8 cellular contexts compared by ENCODE assay signal in genomic region chr12:46383654-46384450, GRCh38. TPM values are rescaled to one million over a fixed set of nuclear protein-coding genes. Genes with fewer than 3 reads are reported as not detected.
DNase-seq lines count a peak whose midpoint lies in the region; ATAC-seq, FAIRE-seq and TF ChIP-seq lines count a peak whose summit lies in the region.

No MANE protein-coding gene starts in this region.

- TF ChIP-seq CTCF in Caco-2 (IDR thresholded peaks at IDR 0.05; ENCODE audit: insufficient read depth in 1 of 2, low read depth in 1 of 2, low read length in 1 of 2, severe bottlenecking in 1 of 2, unreplicated experiment in 1 of 2) = no peak
- TF ChIP-seq CTCF in HL-60 (IDR thresholded peaks at IDR 0.05; ENCODE audit: insufficient read depth, low read length) = no peak
- no peak for TF ChIP-seq CTCF in glutamatergic neuron (IDR thresholded peaks at IDR 0.05; ENCODE audit: partially characterized antibody, unreplicated experiment)
- TF ChIP-seq CTCF in pancreas (IDR thresholded peaks at IDR 0.05) = no peak
- peak in 2 of 5 experiments; percentile 34 to 52 for TF ChIP-seq CTCF in tibial nerve (IDR thresholded peaks at IDR 0.05)

- H3K4me3 Mint-ChIP-seq in Caco-2 (ENCODE audit: unreplicated experiment) (peak overlapping the region; percentile 77), glutamatergic neuron (ENCODE audit: unreplicated experiment) (peak overlapping the region; percentile 90)

- H3K27me3 Mint-ChIP-seq in Caco-2 (ENCODE audit: insufficient read depth, unreplicated experiment) (no peaks in the 10 kb centered on the region), glutamatergic neuron (ENCODE audit: unreplicated experiment) (peaks cover 9% of the 10 kb centered on the region)

- peak overlapping the region; percentile 93 for H3K27ac ChIP-seq in HL-60 (replicated peaks)
- H3K27ac ChIP-seq in SJCRH30 = peak overlapping the region; percentile 98
- H3K27ac ChIP-seq in pancreas = peak overlapping the region; percentile 97 to 100 (median 98)
- H3K27ac ChIP-seq in tibial nerve = peak overlapping the region; percentile 97 to 100 (median 99)

- H3K27ac Mint-ChIP-seq in Caco-2 (ENCODE audit: unreplicated experiment) = peak overlapping the region; percentile 99
- H3K27ac Mint-ChIP-seq in glutamatergic neuron (ENCODE audit: unreplicated experiment) = peak overlapping the region; percentile 81

- H3K9me3 ChIP-seq in Caco-2 (no peaks in the 10 kb centered on the region), SJCRH30 (replicated peaks) (no peaks in the 10 kb centered on the region; the same call in 1 of the 2 replicates), pancreas (no peaks in the 10 kb centered on the region), tibial nerve (no peaks in the 10 kb centered on the region)

- ATAC-seq in GM19455 (IDR thresholded peaks at IDR 0.05; ENCODE audit: unreplicated experiment) (peak; percentile 46), pancreas (peak; percentile 78 to 86 (median 82))

- H3K4me1 Mint-ChIP-seq in Caco-2 (ENCODE audit: low read depth, unreplicated experiment) (peaks cover 30% of the 10 kb centered on the region), glutamatergic neuron (ENCODE audit: low read depth, unreplicated experiment) (peaks cover 28% of the 10 kb centered on the region)

- H3K27me3 ChIP-seq in Caco-2 (replicated peaks; ENCODE audit: control insufficient read depth, insufficient read depth, low read length) = no peaks in the 10 kb centered on the region
- H3K27me3 ChIP-seq in HL-60 (ENCODE audit: insufficient read depth, poor library complexity, severe bottlenecking) = no peaks in the 10 kb centered on the region
- no peaks in the 10 kb centered on the region for H3K27me3 ChIP-seq in SJCRH30
- no peaks in the 10 kb centered on the region for H3K27me3 ChIP-seq in pancreas
- no peaks in the 10 kb centered on the region for H3K27me3 ChIP-seq in tibial nerve

- CTCF ChIA-PET in Caco-2 (lab: Charles Lee) = interaction anchor here (0.6 to 2.4 kb wide), 2 partner anchors 24 to 278 kb away, joined by 3 to 8 read pairs; no protein-coding TSS in a partner anchor

- POLR2A ChIA-PET in Caco-2 (lab: Charles Lee) = interaction anchor here (0.5 to 1.2 kb wide), 5 partner anchors 11 to 834 kb away, joined by 3 to 4 read pairs (median 4); no protein-coding TSS in a partner anchor

- TF ChIP-seq EP300 in tibial nerve (IDR thresholded peaks at IDR 0.05) = peak; percentile 92 to 98

- H3K4me1 ChIP-seq in Caco-2 (peaks cover 48% of the 10 kb centered on the region), SJCRH30 (peaks cover 41% of the 10 kb centered on the region), pancreas (peaks cover 11 to 41% (median 33%) of the 10 kb centered on the region in 3 donors), tibial nerve (peaks cover 3 to 76% (median 47%) of the 10 kb centered on the region in 4 donors)

- peaks cover 17% of the 10 kb centered on the region for H3K36me3 Mint-ChIP-seq in Caco-2 (ENCODE audit: insufficient read depth, unreplicated experiment)
- H3K36me3 Mint-ChIP-seq in glutamatergic neuron (ENCODE audit: unreplicated experiment) = no peaks in the 10 kb centered on the region

- BruUV-seq in Caco-2 (replicated peaks; lab: Mats Ljungman, UMichigan) = TSS peak; percentile 57

- WGBS in pancreas, 2 donors = 0% methylated on average over 40 to 47 of the region's 47 CpGs
- 2 to 4% methylated on average over 28 to 33 of the region's 47 CpGs for WGBS in tibial nerve, 2 donors

- peak; percentile 76 to 88 for TF ChIP-seq POLR2A in tibial nerve (IDR thresholded peaks at IDR 0.05)

- FAIRE-seq in pancreas (lab: Jason Lieb, UNC) = no peak

- intact Hi-C loops in Caco-2 (cut with micrococcal nuclease; ENCODE audit: unreplicated experiment) = loop anchor here (1.0 to 2.0 kb wide), 4 partner anchors 12 to 277 kb away; partner anchors contain the start of gene SLC38A2
- intact Hi-C loops in pancreas (cut with DNase I) = no loop called here

- H3K4me3 ChIP-seq in Caco-2 (ENCODE audit: low read depth, low read length) (peak overlapping the region; percentile 94), HL-60 (replicated peaks; ENCODE audit: insufficient read depth, low read length) (peak overlapping the region; percentile 59), SJCRH30 (peak overlapping the region; percentile 72), pancreas (peak overlapping the region; percentile 32 to 70 (median 50)), tibial nerve (peak overlapping the region; percentile 53 to 86 (median 76))

- H3K36me3 ChIP-seq in Caco-2 (ENCODE audit: control insufficient read depth, insufficient read depth, low read length) (peaks cover 2% of the 10 kb centered on the region; the same call in 1 of the 2 replicates), SJCRH30 (no peaks in the 10 kb centered on the region), pancreas (no peaks in the 10 kb centered on the region), tibial nerve (no peaks in the 10 kb centered on the region)

- DNase-seq in Caco-2 (peak; percentile 82 to 86), HL-60 (ENCODE audit: low read depth in 1 of 2, low spot score in 1 of 2) (peak in 1 of 2 experiments; percentile 79), SJCRH30 (peak; percentile 91 to 92), glutamatergic neuron (peak; percentile 58), pancreas (peak; percentile 88 to 93 (median 90)), tibial nerve (ENCODE audit: low spot score in 2 of 2) (peak; percentile 86 to 92)
- DNase-seq in activated naive CD4-positive, alpha-beta T cell treated with anti-CD3 and anti-CD28 coated beads, Interleukin-2, amount 50 U/mL, for 16 hours = peak; percentile 76

- H3K9me3 Mint-ChIP-seq in Caco-2 (ENCODE audit: unreplicated experiment) = no peaks in the 10 kb centered on the region
- H3K9me3 Mint-ChIP-seq in glutamatergic neuron (ENCODE audit: unreplicated experiment) = peaks cover 14% of the 10 kb centered on the region

RNA-seq across cellular contexts. Expression of gene SLC38A2, which starts 11.3 kb away (rescaled TPM):
- total RNA-seq in Caco-2 (2022) = 317 and 331 TPM in 2 replicates
- total RNA-seq in SJCRH30 (2014; rRNA removed; shearing (Covaris generic)) = 213 and 260 TPM in 2 replicates
- total RNA-seq in glutamatergic neuron (ENCODE audit: unreplicated experiment) = 262 TPM
- 100 to 1,000 TPM in 1 of 6 donors, 10 to 100 TPM in 5; 32.4 to 155 (median 81.5) TPM for total RNA-seq in pancreas
- 10 to 100 TPM; 24.2 to 49.3 TPM for polyA plus RNA-seq in pancreas
- total RNA-seq in tibial nerve = 100 to 1,000 TPM; 368 to 440 (median 381) TPM
